Comparison of ENCODE assay signal across 1 cellular context in the genomic region with DNA sequence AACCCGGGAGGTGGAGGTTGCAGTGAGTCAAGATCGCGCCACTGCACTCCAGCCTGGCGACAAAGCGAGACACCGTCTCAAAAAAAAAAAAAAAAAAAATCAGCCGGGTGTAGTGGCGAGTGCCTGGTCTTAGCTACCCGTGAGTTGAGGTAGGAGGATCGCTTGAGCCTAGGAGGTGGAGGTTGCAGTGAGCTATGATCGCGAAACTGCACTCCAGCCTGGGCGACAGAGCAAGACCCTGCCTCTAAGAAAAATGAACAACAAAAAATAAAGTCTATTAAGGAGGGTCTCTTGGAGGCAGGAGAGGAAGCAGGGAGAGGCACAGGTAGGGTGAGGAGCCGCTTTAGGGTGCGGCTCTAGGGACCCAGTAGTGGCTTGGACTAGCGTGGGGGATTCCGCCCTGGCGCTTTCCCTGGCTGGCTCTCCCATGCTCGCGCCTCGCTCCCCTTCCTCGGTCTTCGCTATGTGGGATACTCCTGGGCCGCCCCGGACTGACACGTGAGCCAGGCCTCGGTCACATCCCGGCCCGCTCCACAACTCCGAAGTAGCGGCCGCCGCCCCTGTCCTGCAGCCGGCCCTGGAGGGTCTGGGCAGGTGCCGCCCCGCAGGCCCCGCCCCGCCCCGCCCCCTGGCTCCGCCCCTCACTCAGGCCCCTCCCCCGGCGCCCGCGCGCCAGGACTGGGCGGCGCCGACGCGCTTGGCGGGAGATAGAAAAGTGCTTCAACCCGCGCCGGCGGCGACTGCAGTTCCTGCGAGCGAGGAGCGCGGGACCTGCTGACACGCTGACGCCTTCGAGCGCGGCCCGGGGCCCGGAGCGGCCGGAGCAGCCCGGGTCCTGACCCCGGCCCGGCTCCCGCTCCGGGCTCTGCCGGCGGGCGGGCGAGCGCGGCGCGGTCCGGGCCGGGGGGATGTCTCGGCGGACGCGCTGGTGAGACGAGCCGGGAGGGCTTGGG.
TF ChIP-seq lines count a peak whose summit lies in the region.

A gene (plus strand): TSS at position 739 of the 953 bp plus-strand sequence. CDS start 170 bp downstream, at position 909.

TF ChIP-seq in HepG2, 621 proteins besides CTCF, POLR2A, EP300 and RAD21 (continued from another document and continues in another):
- TF ChIP-seq, protein P1, sequence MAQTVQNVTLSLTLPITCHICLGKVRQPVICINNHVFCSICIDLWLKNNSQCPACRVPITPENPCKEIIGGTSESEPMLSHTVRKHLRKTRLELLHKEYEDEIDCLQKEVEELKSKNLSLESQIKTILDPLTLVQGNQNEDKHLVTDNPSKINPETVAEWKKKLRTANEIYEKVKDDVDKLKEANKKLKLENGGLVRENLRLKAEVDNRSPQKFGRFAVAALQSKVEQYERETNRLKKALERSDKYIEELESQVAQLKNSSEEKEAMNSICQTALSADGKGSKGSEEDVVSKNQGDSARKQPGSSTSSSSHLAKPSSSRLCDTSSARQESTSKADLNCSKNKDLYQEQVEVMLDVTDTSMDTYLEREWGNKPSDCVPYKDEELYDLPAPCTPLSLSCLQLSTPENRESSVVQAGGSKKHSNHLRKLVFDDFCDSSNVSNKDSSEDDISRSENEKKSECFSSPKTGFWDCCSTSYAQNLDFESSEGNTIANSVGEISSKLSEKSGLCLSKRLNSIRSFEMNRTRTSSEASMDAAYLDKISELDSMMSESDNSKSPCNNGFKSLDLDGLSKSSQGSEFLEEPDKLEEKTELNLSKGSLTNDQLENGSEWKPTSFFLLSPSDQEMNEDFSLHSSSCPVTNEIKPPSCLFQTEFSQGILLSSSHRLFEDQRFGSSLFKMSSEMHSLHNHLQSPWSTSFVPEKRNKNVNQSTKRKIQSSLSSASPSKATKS (CRISPR knock-in tag; IDR thresholded peaks at IDR 0.05), result no peak
- TF ChIP-seq ZSCAN21 (CRISPR knock-in tag; IDR thresholded peaks at IDR 0.05; ENCODE audit: borderline replicate concordance) (peak; percentile 94), ZNF607 (CRISPR knock-in tag; IDR thresholded peaks at IDR 0.05; ENCODE audit: borderline replicate concordance) (peak; percentile 55; the same call in 1 of the 2 replicates), RNF2 (conservative IDR thresholded peaks at IDR 0.05; ENCODE audit: low read depth) (no peak), MEIS2 (CRISPR knock-in tag; IDR thresholded peaks at IDR 0.05) (peak; percentile 77; the same call in 1 of the 2 replicates), THYN1 (CRISPR knock-in tag; IDR thresholded peaks at IDR 0.05; ENCODE audit: borderline replicate concordance, low read depth) (no peak), ZNF34 (CRISPR knock-in tag; IDR thresholded peaks at IDR 0.05; ENCODE audit: borderline replicate concordance) (no peak), ZSCAN9 (CRISPR knock-in tag; IDR thresholded peaks at IDR 0.05; ENCODE audit: borderline replicate concordance) (peak; percentile 56), REPIN1 (CRISPR knock-in tag; IDR thresholded peaks at IDR 0.05; ENCODE audit: borderline replicate concordance, low read depth) (peak; percentile 71; the same call in 1 of the 2 replicates), ZNF431 (CRISPR knock-in tag; IDR thresholded peaks at IDR 0.05; ENCODE audit: borderline replicate concordance, low read depth) (no peak; the same call in 1 of the 2 replicates), HNRNPK (IDR thresholded peaks at IDR 0.05; ENCODE audit: low read depth, low read length, poor library complexity, severe bottlenecking) (peak; percentile 77), ZFP36L1 (CRISPR knock-in tag; IDR thresholded peaks at IDR 0.05) (peak; percentile 82), HMG20A (CRISPR knock-in tag; IDR thresholded peaks at IDR 0.05; ENCODE audit: borderline replicate concordance) (no peak), FOXA1 (IDR thresholded peaks at IDR 0.05) (no peak), FOXA1 (CRISPR knock-in tag; IDR thresholded peaks at IDR 0.05) (no peak), KLF15 (CRISPR knock-in tag; IDR thresholded peaks at IDR 0.05; ENCODE audit: borderline replicate concordance) (peak; percentile 86), XBP1 (CRISPR knock-in tag; IDR thresholded peaks at IDR 0.05) (no peak; the same call in 1 of the 2 replicates), AKAP8 (CRISPR knock-in tag; IDR thresholded peaks at IDR 0.05) (no peak), PHF21A (CRISPR knock-in tag; IDR thresholded peaks at IDR 0.05) (no peak), HHEX (CRISPR knock-in tag; IDR thresholded peaks at IDR 0.05) (no peak), KDM4B (CRISPR knock-in tag; IDR thresholded peaks at IDR 0.05) (peak; percentile 25; the same call in 1 of the 2 replicates), CREM (IDR thresholded peaks at IDR 0.05) (no peak), CREM (CRISPR knock-in tag; IDR thresholded peaks at IDR 0.05) (0 out of 2 replicates have a peak, but pooled peaks have one; percentile 35), MTA1 (CRISPR knock-in tag; IDR thresholded peaks at IDR 0.05; ENCODE audit: borderline replicate concordance) (0 out of 2 replicates have a peak, but pooled peaks have one; percentile 15), LCORL (IDR thresholded peaks at IDR 0.05) (no peak), LCORL (CRISPR knock-in tag; IDR thresholded peaks at IDR 0.05) (peak; percentile 47; the same call in 1 of the 2 replicates), ETV5 (CRISPR knock-in tag; IDR thresholded peaks at IDR 0.05; ENCODE audit: borderline replicate concordance) (peak; percentile 28; the same call in 1 of the 2 replicates), NONO (IDR thresholded peaks at IDR 0.05) (no peak), NONO (CRISPR knock-in tag; conservative IDR thresholded peaks at IDR 0.05) (peak; percentile 61; the same call in 1 of the 2 replicates), ZBTB7A (CRISPR knock-in tag; IDR thresholded peaks at IDR 0.05) (no peak), GATAD1 (CRISPR knock-in tag; IDR thresholded peaks at IDR 0.05) (peak; percentile 45; the same call in 1 of the 2 replicates), ZNF143 (CRISPR knock-in tag; IDR thresholded peaks at IDR 0.05) (peak; percentile 38; the same call in 1 of the 2 replicates), SALL2 (CRISPR knock-in tag; IDR thresholded peaks at IDR 0.05) (peak; percentile 46; the same call in 1 of the 2 replicates), ZNF7 (CRISPR knock-in tag; IDR thresholded peaks at IDR 0.05) (0 out of 2 replicates have a peak, but pooled peaks have one; percentile 14), GZF1 (CRISPR knock-in tag; IDR thresholded peaks at IDR 0.05) (no peak), TOPORS (CRISPR knock-in tag; IDR thresholded peaks at IDR 0.05) (peak; percentile 94), ZFX (CRISPR knock-in tag; IDR thresholded peaks at IDR 0.05; ENCODE audit: low read depth) (peak; percentile 89), SOX13 (IDR thresholded peaks at IDR 0.05) (no peak), SOX13 (CRISPR knock-in tag; conservative IDR thresholded peaks at IDR 0.05 in 1 of 2, IDR thresholded peaks at IDR 0.05 in 1 of 2) (peak in 1 of 2 experiments; percentile 28; a peak in 1 of 4 replicates), ZNF746 (CRISPR knock-in tag; IDR thresholded peaks at IDR 0.05) (peak; percentile 44; the same call in 1 of the 2 replicates)
- TF ChIP-seq, protein P2, sequence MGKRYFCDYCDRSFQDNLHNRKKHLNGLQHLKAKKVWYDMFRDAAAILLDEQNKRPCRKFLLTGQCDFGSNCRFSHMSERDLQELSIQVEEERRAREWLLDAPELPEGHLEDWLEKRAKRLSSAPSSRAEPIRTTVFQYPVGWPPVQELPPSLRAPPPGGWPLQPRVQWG (CRISPR knock-in tag; IDR thresholded peaks at IDR 0.05; ENCODE audit: borderline replicate concordance, low read depth), result no peak
- TF ChIP-seq, protein P3, sequence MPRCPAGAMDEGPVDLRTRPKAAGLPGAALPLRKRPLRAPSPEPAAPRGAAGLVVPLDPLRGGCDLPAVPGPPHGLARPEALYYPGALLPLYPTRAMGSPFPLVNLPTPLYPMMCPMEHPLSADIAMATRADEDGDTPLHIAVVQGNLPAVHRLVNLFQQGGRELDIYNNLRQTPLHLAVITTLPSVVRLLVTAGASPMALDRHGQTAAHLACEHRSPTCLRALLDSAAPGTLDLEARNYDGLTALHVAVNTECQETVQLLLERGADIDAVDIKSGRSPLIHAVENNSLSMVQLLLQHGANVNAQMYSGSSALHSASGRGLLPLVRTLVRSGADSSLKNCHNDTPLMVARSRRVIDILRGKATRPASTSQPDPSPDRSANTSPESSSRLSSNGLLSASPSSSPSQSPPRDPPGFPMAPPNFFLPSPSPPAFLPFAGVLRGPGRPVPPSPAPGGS (CRISPR knock-in tag; IDR thresholded peaks at IDR 0.05), result peak; percentile 36
- TF ChIP-seq, protein P4, sequence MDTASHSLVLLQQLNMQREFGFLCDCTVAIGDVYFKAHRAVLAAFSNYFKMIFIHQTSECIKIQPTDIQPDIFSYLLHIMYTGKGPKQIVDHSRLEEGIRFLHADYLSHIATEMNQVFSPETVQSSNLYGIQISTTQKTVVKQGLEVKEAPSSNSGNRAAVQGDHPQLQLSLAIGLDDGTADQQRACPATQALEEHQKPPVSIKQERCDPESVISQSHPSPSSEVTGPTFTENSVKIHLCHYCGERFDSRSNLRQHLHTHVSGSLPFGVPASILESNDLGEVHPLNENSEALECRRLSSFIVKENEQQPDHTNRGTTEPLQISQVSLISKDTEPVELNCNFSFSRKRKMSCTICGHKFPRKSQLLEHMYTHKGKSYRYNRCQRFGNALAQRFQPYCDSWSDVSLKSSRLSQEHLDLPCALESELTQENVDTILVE (CRISPR knock-in tag; IDR thresholded peaks at IDR 0.05), result no peak
- TF ChIP-seq, protein P5, sequence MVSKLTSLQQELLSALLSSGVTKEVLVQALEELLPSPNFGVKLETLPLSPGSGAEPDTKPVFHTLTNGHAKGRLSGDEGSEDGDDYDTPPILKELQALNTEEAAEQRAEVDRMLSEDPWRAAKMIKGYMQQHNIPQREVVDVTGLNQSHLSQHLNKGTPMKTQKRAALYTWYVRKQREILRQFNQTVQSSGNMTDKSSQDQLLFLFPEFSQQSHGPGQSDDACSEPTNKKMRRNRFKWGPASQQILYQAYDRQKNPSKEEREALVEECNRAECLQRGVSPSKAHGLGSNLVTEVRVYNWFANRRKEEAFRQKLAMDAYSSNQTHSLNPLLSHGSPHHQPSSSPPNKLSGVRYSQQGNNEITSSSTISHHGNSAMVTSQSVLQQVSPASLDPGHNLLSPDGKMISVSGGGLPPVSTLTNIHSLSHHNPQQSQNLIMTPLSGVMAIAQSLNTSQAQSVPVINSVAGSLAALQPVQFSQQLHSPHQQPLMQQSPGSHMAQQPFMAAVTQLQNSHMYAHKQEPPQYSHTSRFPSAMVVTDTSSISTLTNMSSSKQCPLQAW (CRISPR knock-in tag; IDR thresholded peaks at IDR 0.05), result no peak
- TF ChIP-seq, protein P6, sequence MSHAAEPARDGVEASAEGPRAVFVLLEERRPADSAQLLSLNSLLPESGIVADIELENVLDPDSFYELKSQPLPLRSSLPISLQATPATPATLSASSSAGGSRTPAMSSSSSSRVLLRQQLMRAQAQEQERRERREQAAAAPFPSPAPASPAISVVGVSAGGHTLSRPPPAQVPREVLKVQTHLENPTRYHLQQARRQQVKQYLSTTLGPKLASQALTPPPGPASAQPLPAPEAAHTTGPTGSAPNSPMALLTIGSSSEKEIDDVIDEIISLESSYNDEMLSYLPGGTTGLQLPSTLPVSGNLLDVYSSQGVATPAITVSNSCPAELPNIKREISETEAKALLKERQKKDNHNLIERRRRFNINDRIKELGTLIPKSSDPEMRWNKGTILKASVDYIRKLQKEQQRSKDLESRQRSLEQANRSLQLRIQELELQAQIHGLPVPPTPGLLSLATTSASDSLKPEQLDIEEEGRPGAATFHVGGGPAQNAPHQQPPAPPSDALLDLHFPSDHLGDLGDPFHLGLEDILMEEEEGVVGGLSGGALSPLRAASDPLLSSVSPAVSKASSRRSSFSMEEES (CRISPR knock-in tag; IDR thresholded peaks at IDR 0.05), result no peak
- TF ChIP-seq, protein P7, sequence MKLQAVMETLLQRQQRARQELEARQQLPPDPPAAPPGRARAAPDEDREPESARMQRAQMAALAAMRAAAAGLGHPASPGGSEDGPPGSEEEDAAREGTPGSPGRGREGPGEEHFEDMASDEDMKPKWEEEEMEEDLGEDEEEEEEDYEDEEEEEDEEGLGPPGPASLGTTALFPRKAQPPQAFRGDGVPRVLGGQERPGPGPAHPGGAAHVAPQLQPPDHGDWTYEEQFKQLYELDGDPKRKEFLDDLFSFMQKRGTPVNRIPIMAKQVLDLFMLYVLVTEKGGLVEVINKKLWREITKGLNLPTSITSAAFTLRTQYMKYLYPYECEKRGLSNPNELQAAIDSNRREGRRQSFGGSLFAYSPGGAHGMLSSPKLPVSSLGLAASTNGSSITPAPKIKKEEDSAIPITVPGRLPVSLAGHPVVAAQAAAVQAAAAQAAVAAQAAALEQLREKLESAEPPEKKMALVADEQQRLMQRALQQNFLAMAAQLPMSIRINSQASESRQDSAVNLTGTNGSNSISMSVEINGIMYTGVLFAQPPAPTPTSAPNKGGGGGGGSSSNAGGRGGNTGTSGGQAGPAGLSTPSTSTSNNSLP (IDR thresholded peaks at IDR 0.05; ENCODE audit: low read depth, low read length), result no peak
- TF ChIP-seq, protein P8, sequence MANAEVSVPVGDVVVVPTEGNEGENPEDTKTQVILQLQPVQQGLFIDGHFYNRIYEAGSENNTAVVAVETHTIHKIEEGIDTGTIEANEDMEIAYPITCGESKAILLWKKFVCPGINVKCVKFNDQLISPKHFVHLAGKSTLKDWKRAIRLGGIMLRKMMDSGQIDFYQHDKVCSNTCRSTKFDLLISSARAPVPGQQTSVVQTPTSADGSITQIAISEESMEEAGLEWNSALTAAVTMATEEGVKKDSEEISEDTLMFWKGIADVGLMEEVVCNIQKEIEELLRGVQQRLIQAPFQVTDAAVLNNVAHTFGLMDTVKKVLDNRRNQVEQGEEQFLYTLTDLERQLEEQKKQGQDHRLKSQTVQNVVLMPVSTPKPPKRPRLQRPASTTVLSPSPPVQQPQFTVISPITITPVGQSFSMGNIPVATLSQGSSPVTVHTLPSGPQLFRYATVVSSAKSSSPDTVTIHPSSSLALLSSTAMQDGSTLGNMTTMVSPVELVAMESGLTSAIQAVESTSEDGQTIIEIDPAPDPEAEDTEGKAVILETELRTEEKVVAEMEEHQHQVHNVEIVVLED (CRISPR knock-in tag; IDR thresholded peaks at IDR 0.05; ENCODE audit: borderline replicate concordance), result peak; percentile 75
- TF ChIP-seq, protein P9, sequence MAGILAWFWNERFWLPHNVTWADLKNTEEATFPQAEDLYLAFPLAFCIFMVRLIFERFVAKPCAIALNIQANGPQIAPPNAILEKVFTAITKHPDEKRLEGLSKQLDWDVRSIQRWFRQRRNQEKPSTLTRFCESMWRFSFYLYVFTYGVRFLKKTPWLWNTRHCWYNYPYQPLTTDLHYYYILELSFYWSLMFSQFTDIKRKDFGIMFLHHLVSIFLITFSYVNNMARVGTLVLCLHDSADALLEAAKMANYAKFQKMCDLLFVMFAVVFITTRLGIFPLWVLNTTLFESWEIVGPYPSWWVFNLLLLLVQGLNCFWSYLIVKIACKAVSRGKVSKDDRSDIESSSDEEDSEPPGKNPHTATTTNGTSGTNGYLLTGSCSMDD (CRISPR knock-in tag; IDR thresholded peaks at IDR 0.05), result no peak
- TF ChIP-seq, protein P10, sequence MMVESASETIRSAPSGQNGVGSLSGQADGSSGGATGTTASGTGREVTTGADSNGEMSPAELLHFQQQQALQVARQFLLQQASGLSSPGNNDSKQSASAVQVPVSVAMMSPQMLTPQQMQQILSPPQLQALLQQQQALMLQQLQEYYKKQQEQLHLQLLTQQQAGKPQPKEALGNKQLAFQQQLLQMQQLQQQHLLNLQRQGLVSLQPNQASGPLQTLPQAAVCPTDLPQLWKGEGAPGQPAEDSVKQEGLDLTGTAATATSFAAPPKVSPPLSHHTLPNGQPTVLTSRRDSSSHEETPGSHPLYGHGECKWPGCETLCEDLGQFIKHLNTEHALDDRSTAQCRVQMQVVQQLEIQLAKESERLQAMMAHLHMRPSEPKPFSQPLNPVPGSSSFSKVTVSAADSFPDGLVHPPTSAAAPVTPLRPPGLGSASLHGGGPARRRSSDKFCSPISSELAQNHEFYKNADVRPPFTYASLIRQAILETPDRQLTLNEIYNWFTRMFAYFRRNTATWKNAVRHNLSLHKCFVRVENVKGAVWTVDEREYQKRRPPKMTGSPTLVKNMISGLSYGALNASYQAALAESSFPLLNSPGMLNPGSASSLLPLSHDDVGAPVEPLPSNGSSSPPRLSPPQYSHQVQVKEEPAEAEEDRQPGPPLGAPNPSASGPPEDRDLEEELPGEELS (CRISPR knock-in tag; IDR thresholded peaks at IDR 0.05), result no peak
